Comparison of ENCODE assay signal across 10 cellular contexts in the genomic region with DNA sequence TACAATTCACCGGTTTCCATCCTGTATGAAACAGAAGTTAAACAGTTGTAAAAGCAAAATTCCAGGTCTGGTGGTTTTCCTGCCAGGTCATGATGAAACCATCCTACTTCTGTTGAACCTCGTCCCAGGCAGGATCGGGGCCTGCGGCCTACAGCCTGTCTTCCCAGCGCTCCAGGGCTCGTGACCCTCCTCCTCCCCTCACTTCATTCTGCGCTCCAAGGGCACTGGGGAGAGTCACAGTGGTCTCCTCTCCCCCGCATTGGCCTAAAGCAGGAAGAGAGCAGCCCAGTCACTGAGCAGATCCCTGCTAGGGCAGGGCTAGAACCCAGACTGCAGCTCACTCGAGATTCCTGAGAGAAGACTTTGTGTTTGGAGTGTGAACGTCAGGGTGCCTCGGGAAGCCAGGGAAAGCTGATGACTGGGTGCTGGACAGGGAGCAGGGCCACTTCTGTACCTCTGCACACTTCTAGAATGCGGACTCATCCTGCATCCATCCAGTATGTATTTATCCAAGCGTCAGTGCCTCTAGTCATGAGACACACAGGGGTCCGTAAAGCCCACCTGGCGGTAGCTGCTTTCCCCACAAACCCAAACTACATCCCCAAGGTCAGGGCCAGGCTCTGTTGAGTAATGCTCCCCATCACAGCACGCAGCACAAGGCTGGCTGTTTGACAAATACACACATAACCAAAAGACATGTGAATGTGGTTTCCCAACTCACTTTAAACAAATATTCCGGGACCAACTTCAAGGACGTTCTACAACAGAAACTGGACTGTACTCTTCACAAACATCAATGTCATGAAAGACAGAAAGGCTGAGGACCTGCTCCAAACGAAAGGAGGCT. TPM values are rescaled to one million over a fixed set of nuclear protein-coding genes. Genes with fewer than 3 reads are reported as not detected.
DNase-seq lines count a peak whose midpoint lies in the region; ATAC-seq, FAIRE-seq and TF ChIP-seq lines count a peak whose summit lies in the region.
"Had no signal": no experiment of that assay in that cellular context is flagged by ENCODE, and none has a peak within 500 bp of the region (broad histone marks: within the 10 kb centered on the region; RNA-seq: fewer than 3 reads in every experiment).

No MANE protein-coding gene starts in this region.

- no peaks in the 10 kb centered on the region for H3K23me2 ChIP-seq in H1 (ENCODE audit: low read depth, low read length)

- H3K79me1 ChIP-seq in H1 (ENCODE audit: low read depth, low read length), result no peaks in the 10 kb centered on the region

- no peak overlapping the region for H2AFZ ChIP-seq in H1 (ENCODE audit: low read length)

- H3K27me3 ChIP-seq in H1 (replicated peaks in 1 of 4; ENCODE audit: control insufficient read depth in 3 of 4, extremely low read depth in 1 of 4, insufficient read depth in 3 of 4, low read length in 3 of 4), result no peaks in the 10 kb centered on the region

- WGBS in H1 (ENCODE audit: extremely low coverage in 1 of 2, insufficient coverage in 1 of 2, insufficient read length in 1 of 2, insufficient replicate concordance in 2 of 2, low coverage in 1 of 2, low lambda C conversion rate in 2 of 2, missing lambda C conversion rate in 1 of 2), 2 experiments, result 91% methylated on average over 19 of the region's 19 CpGs; no CpG with 5 or more reads in 1 of the 2 experiments

- no peak overlapping the region for H3K27ac ChIP-seq in H1 (ENCODE audit: low read depth, low read length)

- H2BK5ac ChIP-seq in H1 (ENCODE audit: low read depth, low read length), result no peak overlapping the region

- no peaks in the 10 kb centered on the region for H3K9me3 Mint-ChIP-seq in activated CD4-positive, alpha-beta memory T cell treated with anti-CD3 and anti-CD28 coated beads for 36 hours
- H3K9me3 Mint-ChIP-seq: activated T-cell treated with anti-CD3 and anti-CD28 coated beads, Interleukin-2, amount 50 U/mL, for 72 hours had no signal

- POLR2A ChIA-PET in H1 (lab: Charles Lee; ENCODE audit: partially characterized antibody), result interaction anchor here (0.6 kb wide), 1 partner anchor 103 kb away, joined by 4 read pairs; no protein-coding TSS in a partner anchor
- POLR2A ChIA-PET in activated CD4-positive, alpha-beta memory T cell treated with anti-CD3 and anti-CD28 coated beads for 36 hours (lab: Charles Lee), result no interaction called here

- H4K91ac ChIP-seq in H1 (replicated peaks; ENCODE audit: insufficient read length, low read length), result no peak overlapping the region

- peaks cover 10% of the 10 kb centered on the region for H3K4me1 Mint-ChIP-seq in activated CD4-positive, alpha-beta memory T cell treated with anti-CD3 and anti-CD28 coated beads for 36 hours (ENCODE audit: low read depth)

- no peak overlapping the region for H3K56ac ChIP-seq in H1 (replicated peaks; ENCODE audit: insufficient read length, low read depth, low read length)

- H4K5ac ChIP-seq in H1 (ENCODE audit: insufficient read length, low read depth, low read length), result no peak overlapping the region

- peaks cover 0 to 10% (median 3%) of the 10 kb centered on the region in 4 experiments; a peak in 4 of 8 replicates for H3K36me3 ChIP-seq in H1 (ENCODE audit: control insufficient read depth in 2 of 4, insufficient read depth in 4 of 4, low read length in 3 of 4)

- H3K4me1 ChIP-seq in H1 (replicated peaks in 1 of 4; ENCODE audit: control insufficient read depth in 3 of 4, insufficient read depth in 4 of 4, low read length in 3 of 4), result no peaks in the 10 kb centered on the region; a peak in 1 of 7 replicates

- no peaks in the 10 kb centered on the region for H3K79me2 ChIP-seq in H1 (ENCODE audit: control insufficient read depth in 1 of 2, insufficient read depth in 2 of 2, low read length in 2 of 2)

- H3K14ac ChIP-seq in H1 (ENCODE audit: insufficient read length), result no peak overlapping the region

- H3K4me3 ChIP-seq in H1 (ENCODE audit: extremely low read depth in 1 of 4, insufficient read depth in 2 of 4, low read depth in 3 of 4, low read length in 4 of 4), result no peak overlapping the region

- TF ChIP-seq RAD21 in H1 (IDR thresholded peaks at IDR 0.05 in 1 of 2, conservative IDR thresholded peaks at IDR 0.05 in 1 of 2; ENCODE audit: low read depth in 2 of 2, low read length in 2 of 2), result no peak

- H2BK120ac ChIP-seq in H1 (replicated peaks; ENCODE audit: low read depth, low read length), result no peak overlapping the region

- intact Hi-C loops in activated CD4-positive, alpha-beta memory T cell treated with anti-CD3 and anti-CD28 coated beads for 36 hours (cut with micrococcal nuclease), result no loop called here

- no peak for TF ChIP-seq CTCF in H1 (IDR thresholded peaks at IDR 0.05; ENCODE audit: control extremely low read depth in 1 of 3, insufficient read depth in 1 of 3, low read depth in 1 of 3, low read length in 3 of 3)

- DNase-seq in A172 (ENCODE audit: low spot score), result peak; percentile 66
- peak; percentile 61 for DNase-seq in HuH-7 (ENCODE audit: low spot score)
- DNase-seq in H1 (ENCODE audit: low read depth in 1 of 2, low spot score in 2 of 2), result no peak
- DNase-seq in mucosa of gallbladder (ENCODE audit: low spot score), result peak; percentile 47
- no peak for DNase-seq in NCI-H2171 treated with DMSO at 0.1 percent for 48 hours (lab: John Stamatoyannopoulos, UW)
- no peak for DNase-seq in stimulated activated CD4-positive, alpha-beta T cell treated with anti-CD3 and anti-CD28 coated beads, Interleukin-2, amount 100 ng/mL, for 48 hours
- no peak for DNase-seq in activated CD4-positive, alpha-beta memory T cell treated with anti-CD3 and anti-CD28 coated beads for 36 hours
- DNase-seq: activated T-cell treated with anti-CD3 and anti-CD28 coated beads, Interleukin-2, amount 50 U/mL, for 72 hours; OCI-M1 had no signal

- no peak for TF ChIP-seq EP300 in H1 (IDR thresholded peaks at IDR 0.05; ENCODE audit: borderline replicate concordance in 1 of 2, low read depth in 2 of 2, low read length in 2 of 2)

- no peaks in the 10 kb centered on the region for H3K27me3 Mint-ChIP-seq in activated CD4-positive, alpha-beta memory T cell treated with anti-CD3 and anti-CD28 coated beads for 36 hours

- no peak overlapping the region for H3K4me2 ChIP-seq in H1 (ENCODE audit: insufficient read depth in 1 of 2, low read depth in 2 of 2, low read length in 2 of 2)

- H2BK15ac ChIP-seq in H1 (ENCODE audit: low read length), result no peak overlapping the region

- ATAC-seq in GM18868 (IDR thresholded peaks at IDR 0.05; ENCODE audit: unreplicated experiment), result no peak
- ATAC-seq: activated T-cell treated with anti-CD3 and anti-CD28 coated beads, Interleukin-2, amount 50 U/mL, for 72 hours had no signal

- peaks cover 6% of the 10 kb centered on the region for H3K36me3 Mint-ChIP-seq in activated CD4-positive, alpha-beta memory T cell treated with anti-CD3 and anti-CD28 coated beads for 36 hours

- no peak overlapping the region for H3K23ac ChIP-seq in H1 (ENCODE audit: insufficient read length)

- H3K4me3 Mint-ChIP-seq in activated CD4-positive, alpha-beta memory T cell treated with anti-CD3 and anti-CD28 coated beads for 36 hours, result no peak overlapping the region
- H3K4me3 Mint-ChIP-seq: activated T-cell treated with anti-CD3 and anti-CD28 coated beads, Interleukin-2, amount 50 U/mL, for 72 hours had no signal

- 0 out of 2 replicates have a peak overlapping the region, but pooled peaks have one; percentile 65 for H4K8ac ChIP-seq in H1 (ENCODE audit: extremely low read depth, insufficient read depth, low read length)

- H3K4ac ChIP-seq in H1 (replicated peaks; ENCODE audit: insufficient read length, low read depth, low read length), result no peak overlapping the region

- TF ChIP-seq POLR2A in H1 (IDR thresholded peaks at IDR 0.05; ENCODE audit: control extremely low read depth in 1 of 2, low read depth in 2 of 2, low read length in 2 of 2), result no peak

- peaks cover 0 to 4% of the 10 kb centered on the region in 2 experiments for H4K20me1 ChIP-seq in H1 (replicated peaks in 1 of 2; ENCODE audit: control insufficient read depth in 1 of 2, insufficient read depth in 2 of 2, low read length in 2 of 2)

- H2BK12ac ChIP-seq in H1 (ENCODE audit: low read depth, low read length), result no peak overlapping the region

- H2BK20ac ChIP-seq in H1 (ENCODE audit: low read length), result no peak overlapping the region

- H2AK5ac ChIP-seq in H1 (ENCODE audit: low read depth, low read length), result no peak overlapping the region

- CTCF ChIA-PET in H1 (lab: Charles Lee; ENCODE audit: partially characterized antibody), result interaction anchor here (3.6 kb wide), 1 partner anchor 65 kb away, joined by 19 read pairs; no protein-coding TSS in a partner anchor
- CTCF ChIA-PET in activated CD4-positive, alpha-beta memory T cell treated with anti-CD3 and anti-CD28 coated beads for 36 hours (lab: Charles Lee), result no interaction called here

- no peak overlapping the region for H3K9ac ChIP-seq in H1 (replicated peaks in 1 of 4; ENCODE audit: extremely low read depth in 1 of 4, low read depth in 3 of 4, low read length in 3 of 4)

- H3K9me3 ChIP-seq in H1 (ENCODE audit: insufficient read depth in 2 of 2, low read depth in 1 of 2, low read length in 1 of 2), result no peaks in the 10 kb centered on the region

- FAIRE-seq in H1 (lab: Jason Lieb, UNC), result no peak

- no peak overlapping the region for H3K18ac ChIP-seq in H1 (ENCODE audit: extremely low read depth, low read length)

- H3K27ac Mint-ChIP-seq in activated CD4-positive, alpha-beta memory T cell treated with anti-CD3 and anti-CD28 coated beads for 36 hours, result no peak overlapping the region
- H3K27ac Mint-ChIP-seq: activated T-cell treated with anti-CD3 and anti-CD28 coated beads, Interleukin-2, amount 50 U/mL, for 72 hours had no signal

RNA-seq across cellular contexts. Expression of a gene that starts 1.7 kb away (rescaled TPM):
- total RNA-seq in A172 (2014; rRNA removed; shearing (Covaris generic)), result 70.5 and 88.5 TPM in 2 replicates
- 23.2 and 24.5 TPM in 2 replicates for total RNA-seq in H1 (2021; fragmentation: NEBNext Ultra II Directional; extraction: Animal tissue kit (Norgen Biotek cat#: 25700))
- 25.5 and 43.1 TPM in 2 replicates for polyA plus RNA-seq in H1 (2011; rRNA removed)
- 45.3 TPM for polyA plus RNA-seq in H1 (2011; cell fraction: cytosol; rRNA removed)
- polyA plus RNA-seq in H1 (2011; cell fraction: nucleus; rRNA removed), result 16.3 TPM
- polyA plus RNA-seq in H1 (2012, experiment 1 of 2), result 27.5 to 44.4 TPM (median 35.7 TPM) in 4 replicates
- 28.9 TPM for polyA plus RNA-seq in H1 (2012, experiment 2 of 2)
- 35.8 TPM for polyA plus RNA-seq in H1 (2013, experiment 1 of 2)
- polyA plus RNA-seq in H1 (2013, experiment 2 of 2), result 35.5 TPM
- 7.4 and 9.9 TPM in 2 replicates for polyA minus RNA-seq in H1 (2011; rRNA and poly(A)+ RNA removed)
- 5.1 TPM for polyA minus RNA-seq in H1 (2011; cell fraction: cytosol; rRNA and poly(A)+ RNA removed)
- 15.9 TPM for polyA minus RNA-seq in H1 (2011; cell fraction: nucleus; rRNA and poly(A)+ RNA removed)
- total RNA-seq in mucosa of gallbladder, result 21.2 TPM
- total RNA-seq in activated CD4-positive, alpha-beta memory T cell treated with anti-CD3 and anti-CD28 coated beads for 36 hours, result 10 to 100 TPM; 32.8 to 34.4 TPM

RNA-seq across cellular contexts. Expression of a gene that starts 43.4 kb away (rescaled TPM):
- total RNA-seq in A172 (2014; rRNA removed; shearing (Covaris generic)), result 22.1 and 28.1 TPM in 2 replicates
- total RNA-seq in H1 (2021; fragmentation: NEBNext Ultra II Directional; extraction: Animal tissue kit (Norgen Biotek cat#: 25700)), result 46.1 and 47.9 TPM in 2 replicates
- 16.5 and 19.6 TPM in 2 replicates for polyA plus RNA-seq in H1 (2011; rRNA removed)
- polyA plus RNA-seq in H1 (2011; cell fraction: cytosol; rRNA removed), result 32.0 TPM
- 22.5 TPM for polyA plus RNA-seq in H1 (2011; cell fraction: nucleus; rRNA removed)
- polyA plus RNA-seq in H1 (2012, experiment 1 of 2), result 30.6 to 59.0 TPM (median 33.4 TPM) in 4 replicates
- 4.8 TPM for polyA plus RNA-seq in H1 (2012, experiment 2 of 2)
- polyA plus RNA-seq in H1 (2013, experiment 1 of 2), result 35.0 TPM
- polyA plus RNA-seq in H1 (2013, experiment 2 of 2), result 30.6 TPM
- polyA minus RNA-seq in H1 (2011; rRNA and poly(A)+ RNA removed), result 17.6 and 18.9 TPM in 2 replicates
- 8.6 TPM for polyA minus RNA-seq in H1 (2011; cell fraction: cytosol; rRNA and poly(A)+ RNA removed)
- 30.1 TPM for polyA minus RNA-seq in H1 (2011; cell fraction: nucleus; rRNA and poly(A)+ RNA removed)
- 39.0 TPM for total RNA-seq in mucosa of gallbladder
- 10 to 100 TPM; 38.8 to 42.4 TPM for total RNA-seq in activated CD4-positive, alpha-beta memory T cell treated with anti-CD3 and anti-CD28 coated beads for 36 hours

Comparison
In these comparisons a context has a peak if more than half of its experiments do, and no peak if none do; other contexts are left out.
1. DNase-seq: peak in A172 (single experiment), HuH-7 (single experiment) and mucosa of gallbladder (single experiment); none in H1 (0 of 2), NCI-H2171 treated with DMSO at 0.1 percent for 48 hours (single experiment), stimulated activated CD4-positive, alpha-beta T cell treated with anti-CD3 and anti-CD28 coated beads, Interleukin-2, amount 100 ng/mL, for 48 hours (0 of 2) and activated CD4-positive, alpha-beta memory T cell treated with anti-CD3 and anti-CD28 coated beads for 36 hours (single experiment).